1 cellular context compared by ENCODE assay signal in genomic region chr3:124686028-124686670, GRCh38.
TF ChIP-seq lines count a peak whose summit lies in the region.

No MANE protein-coding gene starts in this region.

TF ChIP-seq in HEK293, 187 proteins besides CTCF, POLR2A, EP300 and RAD21:
- peak; percentile 83 for TF ChIP-seq EGR2 (tag by site-specific recombination; IDR thresholded peaks at IDR 0.05; ENCODE audit: low read depth)
- peak; percentile 66 for TF ChIP-seq ZFHX2 (tag by site-specific recombination; conservative IDR thresholded peaks at IDR 0.05)
- no peak for TF ChIP-seq GLIS2 (tag by site-specific recombination; IDR thresholded peaks at IDR 0.05)
